1 cellular context compared by ENCODE assay signal in the genomic region with DNA sequence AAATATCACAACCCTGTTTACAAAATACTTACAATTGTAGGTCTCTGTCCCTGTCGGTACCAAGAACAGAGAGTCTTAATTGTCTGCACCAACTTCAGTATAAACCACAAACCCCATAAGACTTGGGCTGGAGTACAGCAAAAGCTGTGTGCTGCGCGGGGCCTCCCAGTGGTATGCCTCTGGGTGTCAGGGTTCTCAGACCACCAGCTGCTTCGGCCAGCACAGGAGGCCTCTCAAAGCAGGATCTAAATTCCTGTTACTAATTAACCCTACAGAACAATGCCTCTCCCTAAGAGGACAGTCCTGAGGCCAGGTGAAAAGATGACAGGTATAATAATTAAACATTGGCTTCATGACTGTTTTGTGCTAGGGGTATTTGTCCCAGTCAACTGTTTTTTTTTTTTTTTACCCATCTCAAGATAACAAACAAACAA.
A peak's percentile ranks its signal among the peaks of the same experiment; 100 is the strongest.
TF ChIP-seq lines count a peak whose summit lies in the region.

No MANE protein-coding gene starts in this region.

TF ChIP-seq in HepG2, 621 proteins besides CTCF, POLR2A, EP300 and RAD21 (continued from another document and continues in another):
- peak; percentile 84 for TF ChIP-seq SOX13 (IDR thresholded peaks at IDR 0.05)
- TF ChIP-seq SOX13 (CRISPR knock-in tag; conservative IDR thresholded peaks at IDR 0.05 in 1 of 2, IDR thresholded peaks at IDR 0.05 in 1 of 2), result peak in 1 of 2 experiments; percentile 97; a peak in 2 of 4 replicates
- TF ChIP-seq, protein P1, sequence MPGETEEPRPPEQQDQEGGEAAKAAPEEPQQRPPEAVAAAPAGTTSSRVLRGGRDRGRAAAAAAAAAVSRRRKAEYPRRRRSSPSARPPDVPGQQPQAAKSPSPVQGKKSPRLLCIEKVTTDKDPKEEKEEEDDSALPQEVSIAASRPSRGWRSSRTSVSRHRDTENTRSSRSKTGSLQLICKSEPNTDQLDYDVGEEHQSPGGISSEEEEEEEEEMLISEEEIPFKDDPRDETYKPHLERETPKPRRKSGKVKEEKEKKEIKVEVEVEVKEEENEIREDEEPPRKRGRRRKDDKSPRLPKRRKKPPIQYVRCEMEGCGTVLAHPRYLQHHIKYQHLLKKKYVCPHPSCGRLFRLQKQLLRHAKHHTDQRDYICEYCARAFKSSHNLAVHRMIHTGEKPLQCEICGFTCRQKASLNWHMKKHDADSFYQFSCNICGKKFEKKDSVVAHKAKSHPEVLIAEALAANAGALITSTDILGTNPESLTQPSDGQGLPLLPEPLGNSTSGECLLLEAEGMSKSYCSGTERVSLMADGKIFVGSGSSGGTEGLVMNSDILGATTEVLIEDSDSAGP (CRISPR knock-in tag; IDR thresholded peaks at IDR 0.05; ENCODE audit: borderline replicate concordance), result no peak
- no peak for TF ChIP-seq ZNF101 (CRISPR knock-in tag; IDR thresholded peaks at IDR 0.05; ENCODE audit: borderline replicate concordance, low read depth)
- no peak for TF ChIP-seq MTA1 (CRISPR knock-in tag; IDR thresholded peaks at IDR 0.05; ENCODE audit: borderline replicate concordance)
- no peak for TF ChIP-seq TAF1 (CRISPR knock-in tag; IDR thresholded peaks at IDR 0.05)
- TF ChIP-seq, protein P2, sequence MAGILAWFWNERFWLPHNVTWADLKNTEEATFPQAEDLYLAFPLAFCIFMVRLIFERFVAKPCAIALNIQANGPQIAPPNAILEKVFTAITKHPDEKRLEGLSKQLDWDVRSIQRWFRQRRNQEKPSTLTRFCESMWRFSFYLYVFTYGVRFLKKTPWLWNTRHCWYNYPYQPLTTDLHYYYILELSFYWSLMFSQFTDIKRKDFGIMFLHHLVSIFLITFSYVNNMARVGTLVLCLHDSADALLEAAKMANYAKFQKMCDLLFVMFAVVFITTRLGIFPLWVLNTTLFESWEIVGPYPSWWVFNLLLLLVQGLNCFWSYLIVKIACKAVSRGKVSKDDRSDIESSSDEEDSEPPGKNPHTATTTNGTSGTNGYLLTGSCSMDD (CRISPR knock-in tag; IDR thresholded peaks at IDR 0.05), result no peak
- TF ChIP-seq ZNF891 (CRISPR knock-in tag; IDR thresholded peaks at IDR 0.05), result no peak
- TF ChIP-seq, protein P3, sequence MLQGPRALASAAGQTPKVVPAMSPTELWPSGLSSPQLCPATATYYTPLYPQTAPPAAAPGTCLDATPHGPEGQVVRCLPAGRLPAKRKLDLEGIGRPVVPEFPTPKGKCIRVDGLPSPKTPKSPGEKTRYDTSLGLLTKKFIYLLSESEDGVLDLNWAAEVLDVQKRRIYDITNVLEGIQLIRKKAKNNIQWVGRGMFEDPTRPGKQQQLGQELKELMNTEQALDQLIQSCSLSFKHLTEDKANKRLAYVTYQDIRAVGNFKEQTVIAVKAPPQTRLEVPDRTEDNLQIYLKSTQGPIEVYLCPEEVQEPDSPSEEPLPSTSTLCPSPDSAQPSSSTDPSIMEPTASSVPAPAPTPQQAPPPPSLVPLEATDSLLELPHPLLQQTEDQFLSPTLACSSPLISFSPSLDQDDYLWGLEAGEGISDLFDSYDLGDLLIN (CRISPR knock-in tag; IDR thresholded peaks at IDR 0.05; ENCODE audit: borderline replicate concordance), result no peak
- TF ChIP-seq BHLHE40 (IDR thresholded peaks at IDR 0.05; ENCODE audit: low read length), result no peak
- TF ChIP-seq ZNF432 (CRISPR knock-in tag; IDR thresholded peaks at IDR 0.05; ENCODE audit: borderline replicate concordance), result no peak
- TF ChIP-seq, protein P4, sequence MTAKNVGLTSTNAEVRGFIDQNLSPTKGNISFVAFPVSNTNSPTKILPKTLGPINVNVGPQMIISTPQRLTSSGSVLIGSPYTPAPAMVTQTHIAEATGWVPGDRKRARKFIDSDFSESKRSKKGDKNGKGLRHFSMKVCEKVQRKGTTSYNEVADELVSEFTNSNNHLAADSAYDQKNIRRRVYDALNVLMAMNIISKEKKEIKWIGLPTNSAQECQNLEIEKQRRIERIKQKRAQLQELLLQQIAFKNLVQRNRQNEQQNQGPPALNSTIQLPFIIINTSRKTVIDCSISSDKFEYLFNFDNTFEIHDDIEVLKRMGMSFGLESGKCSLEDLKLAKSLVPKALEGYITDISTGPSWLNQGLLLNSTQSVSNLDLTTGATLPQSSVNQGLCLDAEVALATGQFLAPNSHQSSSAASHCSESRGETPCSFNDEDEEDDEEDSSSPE (CRISPR knock-in tag; IDR thresholded peaks at IDR 0.05), result no peak
- TF ChIP-seq, protein P5, sequence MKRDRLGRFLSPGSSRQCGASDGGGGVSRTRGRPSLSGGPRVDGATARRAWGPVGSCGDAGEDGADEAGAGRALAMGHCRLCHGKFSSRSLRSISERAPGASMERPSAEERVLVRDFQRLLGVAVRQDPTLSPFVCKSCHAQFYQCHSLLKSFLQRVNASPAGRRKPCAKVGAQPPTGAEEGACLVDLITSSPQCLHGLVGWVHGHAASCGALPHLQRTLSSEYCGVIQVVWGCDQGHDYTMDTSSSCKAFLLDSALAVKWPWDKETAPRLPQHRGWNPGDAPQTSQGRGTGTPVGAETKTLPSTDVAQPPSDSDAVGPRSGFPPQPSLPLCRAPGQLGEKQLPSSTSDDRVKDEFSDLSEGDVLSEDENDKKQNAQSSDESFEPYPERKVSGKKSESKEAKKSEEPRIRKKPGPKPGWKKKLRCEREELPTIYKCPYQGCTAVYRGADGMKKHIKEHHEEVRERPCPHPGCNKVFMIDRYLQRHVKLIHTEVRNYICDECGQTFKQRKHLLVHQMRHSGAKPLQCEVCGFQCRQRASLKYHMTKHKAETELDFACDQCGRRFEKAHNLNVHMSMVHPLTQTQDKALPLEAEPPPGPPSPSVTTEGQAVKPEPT (CRISPR knock-in tag; IDR thresholded peaks at IDR 0.05; ENCODE audit: low read depth), result no peak
- TF ChIP-seq, protein P6, sequence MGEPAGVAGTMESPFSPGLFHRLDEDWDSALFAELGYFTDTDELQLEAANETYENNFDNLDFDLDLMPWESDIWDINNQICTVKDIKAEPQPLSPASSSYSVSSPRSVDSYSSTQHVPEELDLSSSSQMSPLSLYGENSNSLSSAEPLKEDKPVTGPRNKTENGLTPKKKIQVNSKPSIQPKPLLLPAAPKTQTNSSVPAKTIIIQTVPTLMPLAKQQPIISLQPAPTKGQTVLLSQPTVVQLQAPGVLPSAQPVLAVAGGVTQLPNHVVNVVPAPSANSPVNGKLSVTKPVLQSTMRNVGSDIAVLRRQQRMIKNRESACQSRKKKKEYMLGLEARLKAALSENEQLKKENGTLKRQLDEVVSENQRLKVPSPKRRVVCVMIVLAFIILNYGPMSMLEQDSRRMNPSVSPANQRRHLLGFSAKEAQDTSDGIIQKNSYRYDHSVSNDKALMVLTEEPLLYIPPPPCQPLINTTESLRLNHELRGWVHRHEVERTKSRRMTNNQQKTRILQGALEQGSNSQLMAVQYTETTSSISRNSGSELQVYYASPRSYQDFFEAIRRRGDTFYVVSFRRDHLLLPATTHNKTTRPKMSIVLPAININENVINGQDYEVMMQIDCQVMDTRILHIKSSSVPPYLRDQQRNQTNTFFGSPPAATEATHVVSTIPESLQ (CRISPR knock-in tag; conservative IDR thresholded peaks at IDR 0.05), result no peak
- TF ChIP-seq ZNF558 (CRISPR knock-in tag; IDR thresholded peaks at IDR 0.05; ENCODE audit: borderline replicate concordance), result no peak
- 0 out of 2 replicates have a peak, but pooled peaks have one; percentile 14 for TF ChIP-seq ELF3 (CRISPR knock-in tag; IDR thresholded peaks at IDR 0.05)
- TF ChIP-seq, protein P7, sequence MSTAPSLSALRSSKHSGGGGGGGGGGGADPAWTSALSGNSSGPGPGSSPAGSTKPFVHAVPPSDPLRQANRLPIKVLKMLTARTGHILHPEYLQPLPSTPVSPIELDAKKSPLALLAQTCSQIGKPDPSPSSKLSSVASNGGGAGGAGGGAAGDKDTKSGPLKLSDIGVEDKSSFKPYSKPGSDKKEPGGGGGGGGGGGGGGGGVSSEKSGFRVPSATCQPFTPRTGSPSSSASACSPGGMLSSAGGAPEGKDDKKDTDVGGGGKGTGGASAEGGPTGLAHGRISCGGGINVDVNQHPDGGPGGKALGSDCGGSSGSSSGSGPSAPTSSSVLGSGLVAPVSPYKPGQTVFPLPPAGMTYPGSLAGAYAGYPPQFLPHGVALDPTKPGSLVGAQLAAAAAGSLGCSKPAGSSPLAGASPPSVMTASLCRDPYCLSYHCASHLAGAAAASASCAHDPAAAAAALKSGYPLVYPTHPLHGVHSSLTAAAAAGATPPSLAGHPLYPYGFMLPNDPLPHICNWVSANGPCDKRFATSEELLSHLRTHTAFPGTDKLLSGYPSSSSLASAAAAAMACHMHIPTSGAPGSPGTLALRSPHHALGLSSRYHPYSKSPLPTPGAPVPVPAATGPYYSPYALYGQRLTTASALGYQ (CRISPR knock-in tag; IDR thresholded peaks at IDR 0.05), result peak; percentile 38; the same call in 1 of the 2 replicates
- no peak for TF ChIP-seq MLLT10 (CRISPR knock-in tag; IDR thresholded peaks at IDR 0.05)
- peak; percentile 63 for TF ChIP-seq ZFX (CRISPR knock-in tag; IDR thresholded peaks at IDR 0.05; ENCODE audit: low read depth)
- no peak for TF ChIP-seq ZFP82 (CRISPR knock-in tag; IDR thresholded peaks at IDR 0.05; ENCODE audit: borderline replicate concordance)
- TF ChIP-seq ZNF24 (IDR thresholded peaks at IDR 0.05), result no peak
- TF ChIP-seq STAT5B (CRISPR knock-in tag; IDR thresholded peaks at IDR 0.05), result no peak
- TF ChIP-seq ZNF260 (CRISPR knock-in tag; IDR thresholded peaks at IDR 0.05; ENCODE audit: borderline replicate concordance, low read depth), result no peak
- no peak for TF ChIP-seq ZNF629 (CRISPR knock-in tag; conservative IDR thresholded peaks at IDR 0.05)
- TF ChIP-seq MZF1 (CRISPR knock-in tag; IDR thresholded peaks at IDR 0.05; ENCODE audit: borderline replicate concordance), result no peak
- no peak; the same call in 1 of the 2 replicates for TF ChIP-seq NR2F6 (IDR thresholded peaks at IDR 0.05)
- TF ChIP-seq NR2F6 (CRISPR knock-in tag; IDR thresholded peaks at IDR 0.05), result peak; percentile 50; the same call in 1 of the 2 replicates
- TF ChIP-seq ATM (IDR thresholded peaks at IDR 0.05; ENCODE audit: borderline replicate concordance), result no peak
- TF ChIP-seq, protein P8, sequence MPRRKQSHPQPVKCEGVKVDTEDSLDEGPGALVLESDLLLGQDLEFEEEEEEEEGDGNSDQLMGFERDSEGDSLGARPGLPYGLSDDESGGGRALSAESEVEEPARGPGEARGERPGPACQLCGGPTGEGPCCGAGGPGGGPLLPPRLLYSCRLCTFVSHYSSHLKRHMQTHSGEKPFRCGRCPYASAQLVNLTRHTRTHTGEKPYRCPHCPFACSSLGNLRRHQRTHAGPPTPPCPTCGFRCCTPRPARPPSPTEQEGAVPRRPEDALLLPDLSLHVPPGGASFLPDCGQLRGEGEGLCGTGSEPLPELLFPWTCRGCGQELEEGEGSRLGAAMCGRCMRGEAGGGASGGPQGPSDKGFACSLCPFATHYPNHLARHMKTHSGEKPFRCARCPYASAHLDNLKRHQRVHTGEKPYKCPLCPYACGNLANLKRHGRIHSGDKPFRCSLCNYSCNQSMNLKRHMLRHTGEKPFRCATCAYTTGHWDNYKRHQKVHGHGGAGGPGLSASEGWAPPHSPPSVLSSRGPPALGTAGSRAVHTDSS (CRISPR knock-in tag; conservative IDR thresholded peaks at IDR 0.05), result no peak
- no peak for TF ChIP-seq RFX1 (IDR thresholded peaks at IDR 0.05)
- TF ChIP-seq HOXA3 (CRISPR knock-in tag; IDR thresholded peaks at IDR 0.05), result peak; percentile 36; the same call in 1 of the 2 replicates
- no peak for TF ChIP-seq GABPA (IDR thresholded peaks at IDR 0.05; ENCODE audit: low read depth, low read length)
- no peak for TF ChIP-seq GABPA (CRISPR knock-in tag; IDR thresholded peaks at IDR 0.05; ENCODE audit: low read depth)
- TF ChIP-seq HHEX (CRISPR knock-in tag; IDR thresholded peaks at IDR 0.05), result no peak
- no peak for TF ChIP-seq HOXA9 (CRISPR knock-in tag; IDR thresholded peaks at IDR 0.05; ENCODE audit: borderline replicate concordance)
- no peak for TF ChIP-seq PHF8 (CRISPR knock-in tag; IDR thresholded peaks at IDR 0.05)
- no peak for TF ChIP-seq FOXP1 (IDR thresholded peaks at IDR 0.05)
- peak; percentile 26; the same call in 1 of the 2 replicates for TF ChIP-seq FOXP1 (CRISPR knock-in tag; IDR thresholded peaks at IDR 0.05)
- peak; percentile 40; the same call in 1 of the 2 replicates for TF ChIP-seq ZFY (CRISPR knock-in tag; IDR thresholded peaks at IDR 0.05)
- TF ChIP-seq NR1H2 (CRISPR knock-in tag; IDR thresholded peaks at IDR 0.05; ENCODE audit: borderline replicate concordance, low read depth), result no peak
- 0 out of 2 replicates have a peak, but pooled peaks have one; percentile 27 for TF ChIP-seq ARNTL (CRISPR knock-in tag; IDR thresholded peaks at IDR 0.05)
- TF ChIP-seq YEATS4 (CRISPR knock-in tag; IDR thresholded peaks at IDR 0.05; ENCODE audit: borderline replicate concordance), result peak; percentile 31; the same call in 1 of the 2 replicates
- TF ChIP-seq, protein P9, sequence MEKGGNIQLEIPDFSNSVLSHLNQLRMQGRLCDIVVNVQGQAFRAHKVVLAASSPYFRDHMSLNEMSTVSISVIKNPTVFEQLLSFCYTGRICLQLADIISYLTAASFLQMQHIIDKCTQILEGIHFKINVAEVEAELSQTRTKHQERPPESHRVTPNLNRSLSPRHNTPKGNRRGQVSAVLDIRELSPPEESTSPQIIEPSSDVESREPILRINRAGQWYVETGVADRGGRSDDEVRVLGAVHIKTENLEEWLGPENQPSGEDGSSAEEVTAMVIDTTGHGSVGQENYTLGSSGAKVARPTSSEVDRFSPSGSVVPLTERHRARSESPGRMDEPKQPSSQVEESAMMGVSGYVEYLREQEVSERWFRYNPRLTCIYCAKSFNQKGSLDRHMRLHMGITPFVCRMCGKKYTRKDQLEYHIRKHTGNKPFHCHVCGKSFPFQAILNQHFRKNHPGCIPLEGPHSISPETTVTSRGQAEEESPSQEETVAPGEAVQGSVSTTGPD (CRISPR knock-in tag; IDR thresholded peaks at IDR 0.05), result 0 out of 2 replicates have a peak, but pooled peaks have one; percentile 44
- TF ChIP-seq ZSCAN21 (CRISPR knock-in tag; IDR thresholded peaks at IDR 0.05; ENCODE audit: borderline replicate concordance), result no peak
- TF ChIP-seq ZNF619 (CRISPR knock-in tag; IDR thresholded peaks at IDR 0.05), result no peak
- no peak for TF ChIP-seq ETV6 (CRISPR knock-in tag; conservative IDR thresholded peaks at IDR 0.05)
- TF ChIP-seq, protein P10, sequence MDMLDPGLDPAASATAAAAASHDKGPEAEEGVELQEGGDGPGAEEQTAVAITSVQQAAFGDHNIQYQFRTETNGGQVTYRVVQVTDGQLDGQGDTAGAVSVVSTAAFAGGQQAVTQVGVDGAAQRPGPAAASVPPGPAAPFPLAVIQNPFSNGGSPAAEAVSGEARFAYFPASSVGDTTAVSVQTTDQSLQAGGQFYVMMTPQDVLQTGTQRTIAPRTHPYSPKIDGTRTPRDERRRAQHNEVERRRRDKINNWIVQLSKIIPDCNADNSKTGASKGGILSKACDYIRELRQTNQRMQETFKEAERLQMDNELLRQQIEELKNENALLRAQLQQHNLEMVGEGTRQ (IDR thresholded peaks at IDR 0.05; ENCODE audit: low read depth, low read length), result no peak
- TF ChIP-seq, protein P10 (CRISPR knock-in tag; IDR thresholded peaks at IDR 0.05; ENCODE audit: borderline replicate concordance), result no peak
- no peak for TF ChIP-seq NR2C2 (CRISPR knock-in tag; IDR thresholded peaks at IDR 0.05; ENCODE audit: borderline replicate concordance)
- no peak for TF ChIP-seq ZKSCAN5 (CRISPR knock-in tag; IDR thresholded peaks at IDR 0.05)
- TF ChIP-seq MIER2 (CRISPR knock-in tag; IDR thresholded peaks at IDR 0.05), result no peak
